8 cellular contexts compared by ENCODE assay signal in genomic region chr1:233440952-233441401, GRCh38.
DNase-seq lines count a peak whose midpoint lies in the region; ATAC-seq, FAIRE-seq and TF ChIP-seq lines count a peak whose summit lies in the region.

No MANE protein-coding gene starts in this region.

- peaks cover 14% of the 10 kb centered on the region for H3K27me3 Mint-ChIP-seq in activated CD4-positive, alpha-beta T cell treated with anti-CD3 and anti-CD28 coated beads for 36 hours

- no peak for FAIRE-seq in bronchial epithelial cell (lab: Jason Lieb, UNC)

- H3K4me3 ChIP-seq in bronchial epithelial cell (ENCODE audit: low read depth, low read length), result no peak overlapping the region
- H3K4me3 ChIP-seq in uterus, result no peak overlapping the region

- peak; percentile 73 for TF ChIP-seq CTCF in bronchial epithelial cell (IDR thresholded peaks at IDR 0.05; ENCODE audit: insufficient read depth, low read length, severe bottlenecking)
- peak; percentile 61 to 65 (median 62) for TF ChIP-seq CTCF in uterus (IDR thresholded peaks at IDR 0.05)

- no peak for TF ChIP-seq POLR2A in uterus (IDR thresholded peaks at IDR 0.05)

- CTCF ChIA-PET in activated CD4-positive, alpha-beta T cell treated with anti-CD3 and anti-CD28 coated beads for 36 hours (lab: Charles Lee), result interaction anchor here (0.7 to 3.9 kb wide), 32 partner anchors 11 to 674 kb away, joined by 3 to 25 read pairs (median 3); no protein-coding TSS in a partner anchor

- no peak for ATAC-seq in activated CD4-positive, alpha-beta T cell treated with anti-CD3 and anti-CD28 coated beads for 36 hours

- H3K27ac Mint-ChIP-seq in activated CD4-positive, alpha-beta T cell treated with anti-CD3 and anti-CD28 coated beads for 36 hours, result no peak overlapping the region

- intact Hi-C loops in activated CD4-positive, alpha-beta T cell treated with anti-CD3 and anti-CD28 coated beads for 36 hours (cut with DNase I, micrococcal nuclease), result loop anchor here (1.0 to 2.0 kb wide), 5 partner anchors 46 to 625 kb away; no protein-coding TSS in a partner anchor
- intact Hi-C loops in uterus (cut with DNase I; ENCODE audit: low total_unique reads), result loop anchor here (10.0 kb wide), 1 partner anchor 354 kb away; no protein-coding TSS in a partner anchor

- H3K36me3 ChIP-seq in bronchial epithelial cell (ENCODE audit: control insufficient read depth, insufficient read depth, low read length) (no peaks in the 10 kb centered on the region), uterus (no peaks in the 10 kb centered on the region)

- no peaks in the 10 kb centered on the region for H3K9me3 Mint-ChIP-seq in activated CD4-positive, alpha-beta T cell treated with anti-CD3 and anti-CD28 coated beads for 36 hours (ENCODE audit: low read depth)

- DNase-seq in activated CD4-positive, alpha-beta T cell treated with anti-CD3 and anti-CD28 coated beads for 36 hours, result peak; percentile 7
- no peak for DNase-seq in activated CD4-positive, alpha-beta T cell treated with anti-CD3 and anti-CD28 coated beads for 4 hours
- DNase-seq in HPDE6-E6E7 (ENCODE audit: extremely low spot score) (peak; percentile 42), NCI-H748 treated with DMSO at 0.1 percent for 48 hours (lab: John Stamatoyannopoulos, UW) (peak; percentile 26), bronchial epithelial cell (ENCODE audit: low read depth) (peak; percentile 68), kidney tubule cell (ENCODE audit: low spot score) (peak; percentile 80), uterus (no peak)
- no peak for DNase-seq in activated effector memory CD4-positive, alpha-beta T cell treated with Interleukin-2 at 50 U/mL for 16 hours

- H3K36me3 Mint-ChIP-seq in activated CD4-positive, alpha-beta T cell treated with anti-CD3 and anti-CD28 coated beads for 36 hours (ENCODE audit: low read depth), result no peaks in the 10 kb centered on the region

- H3K27me3 ChIP-seq in bronchial epithelial cell (ENCODE audit: control insufficient read depth, insufficient read depth, low read length), result peaks cover 3% of the 10 kb centered on the region
- H3K27me3 ChIP-seq in uterus, result no peaks in the 10 kb centered on the region

- H3K4me1 ChIP-seq in uterus, result no peaks in the 10 kb centered on the region

- H3K4me3 Mint-ChIP-seq in activated CD4-positive, alpha-beta T cell treated with anti-CD3 and anti-CD28 coated beads for 36 hours, result no peak overlapping the region

- POLR2A ChIA-PET in activated CD4-positive, alpha-beta T cell treated with anti-CD3 and anti-CD28 coated beads for 36 hours (lab: Charles Lee), result no interaction called here

- H3K27ac ChIP-seq in uterus, result peak overlapping the region; percentile 2 to 38

- H3K9me3 ChIP-seq in uterus, result no peaks in the 10 kb centered on the region

- no peaks in the 10 kb centered on the region for H3K4me1 Mint-ChIP-seq in activated CD4-positive, alpha-beta T cell treated with anti-CD3 and anti-CD28 coated beads for 36 hours

Comparison
In these comparisons a context has a peak if more than half of its experiments do, and no peak if none do; other contexts are left out.
1. DNase-seq: peak in activated CD4-positive, alpha-beta T cell treated with anti-CD3 and anti-CD28 coated beads for 36 hours (single experiment), HPDE6-E6E7 (single experiment), NCI-H748 treated with DMSO at 0.1 percent for 48 hours (single experiment), bronchial epithelial cell (single experiment) and kidney tubule cell (single experiment); none in activated CD4-positive, alpha-beta T cell treated with anti-CD3 and anti-CD28 coated beads for 4 hours (0 of 2), uterus (0 of 2) and activated effector memory CD4-positive, alpha-beta T cell treated with Interleukin-2 at 50 U/mL for 16 hours (single experiment).